18 cellular contexts compared by ENCODE assay signal in genomic region chr15:56931674-56932507, GRCh38. TPM values are rescaled to one million over a fixed set of nuclear protein-coding genes. Genes with fewer than 3 reads are reported as not detected.
DNase-seq lines count a peak whose midpoint lies in the region; ATAC-seq, FAIRE-seq and TF ChIP-seq lines count a peak whose summit lies in the region.
"Had no signal": no experiment of that assay in that cellular context is flagged by ENCODE, and none has a peak within 500 bp of the region (broad histone marks: within the 10 kb centered on the region; RNA-seq: fewer than 3 reads in every experiment).

No MANE protein-coding gene starts in this region.

- no peak overlapping the region for H2AFZ ChIP-seq in HepG2 (ENCODE audit: low read length)

- H3K27ac Mint-ChIP-seq in CD4-positive, alpha-beta T cell, result peak overlapping the region; percentile 79
- peak overlapping the region; percentile 14 for H3K27ac Mint-ChIP-seq in T-helper 17 cell
- H3K27ac Mint-ChIP-seq: activated naive CD8-positive, alpha-beta T cell treated with anti-CD3 and anti-CD28 coated beads, Interleukin-2, amount 10 ng/mL, durations not matched to agents 7 days and 5 days had no signal

- H4K20me1 ChIP-seq in HepG2 (ENCODE audit: insufficient read depth, low read length), result peaks cover 4% of the 10 kb centered on the region; the same call in 1 of the 2 replicates

- ATAC-seq in CD4-positive, alpha-beta T cell (ENCODE audit: poor library complexity), result peak; percentile 49
- peak; percentile 62 for ATAC-seq in GM21576 (IDR thresholded peaks at IDR 0.05; ENCODE audit: unreplicated experiment)
- no peak for ATAC-seq in T-helper 17 cell
- ATAC-seq in HepG2, result no peak
- no peak for ATAC-seq in HG03196 (IDR thresholded peaks at IDR 0.05; ENCODE audit: unreplicated experiment)
- ATAC-seq: activated T-cell treated with anti-CD3 and anti-CD28 coated beads, Interleukin-2, amount 50 U/mL, for 4 hours had no signal

- no peak for TF ChIP-seq RAD21 in HepG2 (CRISPR knock-in tag; IDR thresholded peaks at IDR 0.05)

- peaks cover 2% of the 10 kb centered on the region for H3K9me3 Mint-ChIP-seq in CD4-positive, alpha-beta T cell

- H3K27ac ChIP-seq in CD4-positive, alpha-beta T cell (ENCODE audit: low read depth, low read length), result no peak overlapping the region
- no peak overlapping the region for H3K27ac ChIP-seq in HepG2 (ENCODE audit: extremely low read length, insufficient read depth, low read length)
- H3K27ac ChIP-seq: SJCRH30 had no signal

- no peaks in the 10 kb centered on the region for H3K9me3 ChIP-seq in CD4-positive, alpha-beta T cell (ENCODE audit: control insufficient read depth, low read length)
- H3K9me3 ChIP-seq in T-helper 17 cell (ENCODE audit: control insufficient read depth, low read length, poor library complexity, severe bottlenecking) (no peaks in the 10 kb centered on the region), HepG2 (ENCODE audit: low read length) (no peaks in the 10 kb centered on the region)
- H3K9me3 ChIP-seq: thoracic aorta had no signal

- no peak for FAIRE-seq in HepG2 (lab: Jason Lieb, UNC)
- FAIRE-seq: kidney had no signal

- peaks cover 1 to 20% of the 10 kb centered on the region in 2 experiments; a peak in 4 of 5 replicates for H3K36me3 ChIP-seq in HepG2 (replicated peaks in 1 of 2; ENCODE audit: control insufficient read depth in 1 of 2, insufficient read depth in 2 of 2, low read length in 2 of 2)
- H3K36me3 ChIP-seq: thoracic aorta had no signal

- no peaks in the 10 kb centered on the region for H3K27me3 Mint-ChIP-seq in CD4-positive, alpha-beta T cell
- H3K27me3 Mint-ChIP-seq in T-helper 17 cell, result no peaks in the 10 kb centered on the region
- H3K27me3 Mint-ChIP-seq: activated naive CD8-positive, alpha-beta T cell treated with anti-CD3 and anti-CD28 coated beads, Interleukin-2, amount 10 ng/mL, durations not matched to agents 7 days and 5 days had no signal

- peaks cover 70% of the 10 kb centered on the region for H3K36me3 Mint-ChIP-seq in CD4-positive, alpha-beta T cell (ENCODE audit: low read depth)
- peaks cover 2% of the 10 kb centered on the region for H3K36me3 Mint-ChIP-seq in T-helper 17 cell (ENCODE audit: low read depth)

- no peak for DNase-seq in CD4-positive, alpha-beta T cell
- DNase-seq in T-helper 17 cell (no peak), HepG2 (ENCODE audit: low spot score) (peak; percentile 24), C1 segment of cervical spinal cord (lab: John Stamatoyannopoulos, UW) (no peak), DMS153 treated with DMSO at 0.1 percent for 48 hours (lab: John Stamatoyannopoulos, UW; ENCODE audit: unreplicated experiment) (no peak), GDM1 (lab: John Stamatoyannopoulos, UW) (no peak)
- DNase-seq: activated CD4-positive, alpha-beta T cell treated with anti-CD3 and anti-CD28 coated beads, Interleukin-2, amount 50 U/mL, for 4 hours; activated naive CD8-positive, alpha-beta T cell treated with anti-CD3 and anti-CD28 coated beads, Interleukin-2, amount 10 ng/mL, durations not matched to agents 7 days and 5 days; activated T-cell treated with anti-CD3 and anti-CD28 coated beads, Interleukin-2, amount 50 U/mL, for 4 hours; effector CD4-positive, alpha-beta T cell; KG1; kidney; NCI-H1436; NCI-H446 had no signal

- no peak overlapping the region for H3K9ac ChIP-seq in HepG2 (ENCODE audit: insufficient read depth, low read depth, low read length)

- H3K4me2 ChIP-seq in HepG2 (ENCODE audit: low read depth, low read length), result no peak overlapping the region

- POLR2A ChIA-PET in CD4-positive, alpha-beta T cell (lab: Charles Lee), result interaction anchor here (5.7 kb wide), 1 partner anchor 13 kb away, joined by 36 read pairs; the partner anchor contains the start of gene TCF12
- POLR2A ChIA-PET in HepG2 (lab: Yijun Ruan, JAX), result no interaction called here

- 89% methylated on average over 1 of the region's 1 CpG for WGBS in HepG2 (ENCODE audit: low lambda C conversion rate)

- H3K4me3 Mint-ChIP-seq in CD4-positive, alpha-beta T cell, result peak overlapping the region; percentile 60
- no peak overlapping the region for H3K4me3 Mint-ChIP-seq in T-helper 17 cell
- H3K4me3 Mint-ChIP-seq: activated naive CD8-positive, alpha-beta T cell treated with anti-CD3 and anti-CD28 coated beads, Interleukin-2, amount 10 ng/mL, durations not matched to agents 7 days and 5 days; activated T-cell treated with anti-CD3 and anti-CD28 coated beads, Interleukin-2, amount 50 U/mL, for 4 hours had no signal

- no peak for TF ChIP-seq EP300 in HepG2 (IDR thresholded peaks at IDR 0.05; ENCODE audit: low read depth in 2 of 2, low read length in 2 of 2)
- TF ChIP-seq EP300 in HepG2 (CRISPR knock-in tag; IDR thresholded peaks at IDR 0.05; ENCODE audit: borderline replicate concordance), result no peak

- TF ChIP-seq POLR2A in HepG2 (IDR thresholded peaks at IDR 0.05; ENCODE audit: insufficient read depth in 1 of 2, low read depth in 2 of 2, low read length in 2 of 2), result no peak

- intact Hi-C loops in CD4-positive, alpha-beta T cell (cut with DNase I, micrococcal nuclease), result loop anchor here in 1 of 2 experiments (10.0 kb wide), 1 partner anchor 133 kb away; no protein-coding TSS in a partner anchor
- intact Hi-C loops in HepG2 (cut with micrococcal nuclease; ENCODE audit: unreplicated experiment), result no loop called here

- CTCF ChIA-PET in CD4-positive, alpha-beta T cell (lab: Charles Lee), result no interaction called here
- CTCF ChIA-PET in HepG2 (lab: Yijun Ruan, JAX; ENCODE audit: low intra/inter-chr PET ratio, low total read pairs), result no interaction called here

- H3K27me3 ChIP-seq in CD4-positive, alpha-beta T cell (ENCODE audit: control insufficient read depth, insufficient read depth, low read length), result no peaks in the 10 kb centered on the region
- H3K27me3 ChIP-seq in HepG2 (ENCODE audit: control insufficient read depth in 1 of 2, insufficient read depth in 2 of 2, low read length in 2 of 2), result no peaks in the 10 kb centered on the region
- H3K27me3 ChIP-seq: SJCRH30 had no signal

- peaks cover 98% of the 10 kb centered on the region for H3K79me2 ChIP-seq in HepG2 (ENCODE audit: insufficient read depth, low read length)

- in situ Hi-C loops in HepG2 (cut with HindIII; ENCODE audit: extremely low pct_ligation_motif_present, low pct_unique_long_range_greater_than_20kb), result no loop called here

- no peak overlapping the region for H3K4me3 ChIP-seq in HepG2 (replicated peaks in 1 of 3; ENCODE audit: insufficient read depth in 1 of 3, low read depth in 2 of 3, low read length in 3 of 3)
- H3K4me3 ChIP-seq: SJCRH30 had no signal

- peaks cover 42% of the 10 kb centered on the region for H3K4me1 ChIP-seq in HepG2 (ENCODE audit: insufficient read depth, low read length)

- H3K4me1 Mint-ChIP-seq in CD4-positive, alpha-beta T cell (ENCODE audit: low read depth), result peaks cover 94% of the 10 kb centered on the region
- peaks cover 42% of the 10 kb centered on the region for H3K4me1 Mint-ChIP-seq in T-helper 17 cell

- BruUV-seq in HepG2 (replicated peaks; lab: Mats Ljungman, UMichigan), result no TSS peak

- no peak for TF ChIP-seq CTCF in CD4-positive, alpha-beta T cell (IDR thresholded peaks at IDR 0.05)
- no peak for TF ChIP-seq CTCF in HepG2 (CRISPR knock-in tag; IDR thresholded peaks at IDR 0.05)

TF ChIP-seq in HepG2, 621 proteins besides CTCF, POLR2A, EP300 and RAD21:
- TF ChIP-seq ETV6 (CRISPR knock-in tag; conservative IDR thresholded peaks at IDR 0.05) (no peak), ZMAT5 (CRISPR knock-in tag; IDR thresholded peaks at IDR 0.05; ENCODE audit: borderline replicate concordance, low read depth) (no peak), PAWR (CRISPR knock-in tag; IDR thresholded peaks at IDR 0.05; ENCODE audit: borderline replicate concordance) (no peak), JUND (CRISPR knock-in tag; IDR thresholded peaks at IDR 0.05) (no peak), FOSL1 (CRISPR knock-in tag; IDR thresholded peaks at IDR 0.05; ENCODE audit: borderline replicate concordance) (no peak)
TF ChIP-seq in HepG2: peak in this region for 0.

RNA-seq across cellular contexts. Expression of gene TCF12, which starts 13.4 kb away (rescaled TPM):
- total RNA-seq in CD4-positive, alpha-beta T cell, result 10 to 100 TPM; 54.0 TPM
- total RNA-seq in T-helper 17 cell, result 10 to 100 TPM; 71.5 to 77.0 TPM
- 51.1 and 70.7 TPM in 2 replicates for total RNA-seq in HepG2 (2016; rRNA removed; fragmentation: Illumina TruSeq; extraction: Trizol)
- 13.7 and 16.8 TPM in 2 replicates for total RNA-seq in HepG2 (2016; cell fraction: cytosol; rRNA removed; fragmentation: Illumina TruSeq; extraction: Trizol; ENCODE audit: low read depth)
- total RNA-seq in HepG2 (2016; cell fraction: insoluble cytoplasmic fraction; rRNA removed; fragmentation: Illumina TruSeq; extraction: Trizol), result 47.0 and 70.2 TPM in 2 replicates
- total RNA-seq in HepG2 (2016; cell fraction: membrane; rRNA removed; fragmentation: Illumina TruSeq; extraction: Trizol), result 27.3 and 30.1 TPM in 2 replicates
- 105 and 129 TPM in 2 replicates for total RNA-seq in HepG2 (2016; cell fraction: nucleus; rRNA removed; fragmentation: Illumina TruSeq; extraction: Trizol)
- 36.9 and 48.6 TPM in 2 replicates for polyA plus RNA-seq in HepG2 (2011; rRNA removed)
- 25.5 and 30.5 TPM in 2 replicates for polyA plus RNA-seq in HepG2 (2011; cell fraction: cytosol; rRNA removed)
- 49.1 and 60.7 TPM in 2 replicates for polyA plus RNA-seq in HepG2 (2011; cell fraction: nucleus; rRNA removed)
- polyA plus RNA-seq in HepG2 (2012), result 22.3 and 23.4 TPM in 2 replicates
- 3.5 and 3.7 TPM in 2 replicates for polyA plus RNA-seq in HepG2 (2016; cell fraction: cytosol; fragmentation: Illumina TruSeq; extraction: Trizol; ENCODE audit: low read depth)
- polyA plus RNA-seq in HepG2 (2016; cell fraction: insoluble cytoplasmic fraction; fragmentation: Illumina TruSeq; extraction: Trizol; ENCODE audit: low read depth), result 54.8 and 57.4 TPM in 2 replicates
- 14.8 and 15.1 TPM in 2 replicates for polyA plus RNA-seq in HepG2 (2016; cell fraction: membrane; fragmentation: Illumina TruSeq; extraction: Trizol; ENCODE audit: low read depth)
- 35.3 and 37.3 TPM in 2 replicates for polyA plus RNA-seq in HepG2 (2016; cell fraction: nucleus; fragmentation: Illumina TruSeq; extraction: Trizol; ENCODE audit: insufficient read depth, low read depth)
- 93.3 and 126 TPM in 2 replicates for polyA minus RNA-seq in HepG2 (2011; rRNA and poly(A)+ RNA removed; ENCODE audit: low replicate concordance)
- 34.1 and 36.3 TPM in 2 replicates for polyA minus RNA-seq in HepG2 (2011; cell fraction: cytosol; rRNA and poly(A)+ RNA removed)
- polyA minus RNA-seq in HepG2 (2011; cell fraction: nucleus; rRNA and poly(A)+ RNA removed), result 114 and 125 TPM in 2 replicates

Comparison
In these comparisons a context has a peak if more than half of its experiments do, and no peak if none do; other contexts are left out.
1. ATAC-seq: peak in CD4-positive, alpha-beta T cell (single experiment) and GM21576 (single experiment); none in T-helper 17 cell (single experiment), HepG2 (single experiment) and HG03196 (single experiment).